Comparison of ENCODE assay signal across 26 cellular contexts in the genomic region with DNA sequence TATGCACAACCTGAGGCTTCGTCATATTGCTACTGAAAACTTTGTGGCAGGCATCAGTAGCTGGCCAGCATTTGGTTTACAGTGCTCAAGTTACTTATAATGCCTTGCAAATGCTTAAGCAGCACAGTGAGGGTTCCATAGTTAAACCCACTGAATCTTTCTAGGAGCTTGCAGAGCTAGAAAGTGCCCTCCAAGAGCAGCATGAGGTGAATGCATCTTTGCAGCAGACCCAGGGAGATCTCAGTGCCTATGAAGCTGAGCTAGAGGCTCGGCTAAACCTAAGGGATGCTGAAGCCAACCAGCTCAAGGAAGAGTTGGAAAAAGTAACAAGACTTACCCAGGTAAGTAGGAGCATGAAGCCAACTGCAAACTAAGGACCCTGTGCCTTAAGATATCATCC.
DNase-seq lines count a peak whose midpoint lies in the region; ATAC-seq and TF ChIP-seq lines count a peak whose summit lies in the region.
"Had no signal": no experiment of that assay in that cellular context is flagged by ENCODE, and none has a peak within 500 bp of the region (broad histone marks: within the 10 kb centered on the region; RNA-seq: fewer than 3 reads in every experiment).

No MANE protein-coding gene starts in this region.

- H3K27ac ChIP-seq in CD4-positive, alpha-beta T cell (ENCODE audit: low read depth, low read length), result no peak overlapping the region
- H3K27ac ChIP-seq: SJSA1 had no signal

- POLR2A ChIA-PET in CD4-positive, alpha-beta T cell (lab: Charles Lee), result interaction anchor here (1.0 to 1.3 kb wide), 3 partner anchors 12 to 14 kb away, joined by 3 to 5 read pairs (median 4); no protein-coding TSS in a partner anchor
- POLR2A ChIA-PET in WTC11 (lab: Charles Lee), result no interaction called here
- POLR2A ChIA-PET in naive thymus-derived CD8-positive, alpha-beta T cell (lab: Charles Lee), result interaction anchor here (0.8 to 2.7 kb wide), 4 partner anchors 11 to 33 kb away, joined by 4 to 16 read pairs (median 6); no protein-coding TSS in a partner anchor

- TF ChIP-seq CTCF in CD4-positive, alpha-beta T cell (IDR thresholded peaks at IDR 0.05), result no peak
- no peak for TF ChIP-seq CTCF in WTC11 (IDR thresholded peaks at IDR 0.05)

- no peak for ATAC-seq in CD4-positive, alpha-beta T cell (ENCODE audit: poor library complexity)
- ATAC-seq in WTC11 (peak; percentile 86), GM21576 (IDR thresholded peaks at IDR 0.05; ENCODE audit: unreplicated experiment) (no peak), HG03135 (IDR thresholded peaks at IDR 0.05; ENCODE audit: unreplicated experiment) (no peak)
- no peak for ATAC-seq in naive thymus-derived CD8-positive, alpha-beta T cell
- ATAC-seq: HCT116 had no signal

- H3K27ac Mint-ChIP-seq in activated CD4-positive, alpha-beta T cell treated with anti-CD3 and anti-CD28 coated beads, Interleukin-2, amount 10 ng/mL, durations not matched to agents 24 days and 14 days, result no peak overlapping the region
- H3K27ac Mint-ChIP-seq in CD4-positive, alpha-beta T cell, result peak overlapping the region; percentile 47
- H3K27ac Mint-ChIP-seq in WTC11, result no peak overlapping the region
- H3K27ac Mint-ChIP-seq in naive thymus-derived CD8-positive, alpha-beta T cell, result peak overlapping the region in 6 of 10 donors; percentile 41 to 91 (median 52)

- H3K9me3 Mint-ChIP-seq in activated CD4-positive, alpha-beta T cell treated with anti-CD3 and anti-CD28 coated beads, Interleukin-2, amount 10 ng/mL, durations not matched to agents 24 days and 14 days, result no peaks in the 10 kb centered on the region
- peaks cover 2% of the 10 kb centered on the region for H3K9me3 Mint-ChIP-seq in CD4-positive, alpha-beta T cell
- H3K9me3 Mint-ChIP-seq in WTC11, result no peaks in the 10 kb centered on the region
- H3K9me3 Mint-ChIP-seq in naive thymus-derived CD8-positive, alpha-beta T cell, result peaks cover 0 to 25% (median 19%) of the 10 kb centered on the region in 9 donors
- H3K9me3 Mint-ChIP-seq: CD14-positive monocyte had no signal

- CTCF ChIA-PET in CD4-positive, alpha-beta T cell (lab: Charles Lee), result interaction anchor here (1.0 kb wide), 1 partner anchor 14 kb away, joined by 3 read pairs; no protein-coding TSS in a partner anchor
- CTCF ChIA-PET in WTC11 (lab: Charles Lee), result interaction anchor here (1.0 to 1.6 kb wide), 2 partner anchors 14 to 76 kb away, joined by 6 read pairs; no protein-coding TSS in a partner anchor

- no peaks in the 10 kb centered on the region for H3K9me3 ChIP-seq in CD4-positive, alpha-beta T cell (ENCODE audit: control insufficient read depth, low read length)
- H3K9me3 ChIP-seq: BE2C, MG63, SJSA1 had no signal

- intact Hi-C loops in activated CD4-positive, alpha-beta T cell treated with anti-CD3 and anti-CD28 coated beads, Interleukin-2, amount 10 ng/mL, durations not matched to agents 24 days and 14 days (cut with micrococcal nuclease), result no loop called here
- intact Hi-C loops in CD4-positive, alpha-beta T cell (cut with DNase I, micrococcal nuclease), result no loop called here

- DNase-seq in activated CD4-positive, alpha-beta T cell treated with anti-CD3 and anti-CD28 coated beads, Interleukin-2, amount 10 ng/mL, durations not matched to agents 24 days and 14 days, result peak; percentile 50
- no peak for DNase-seq in activated CD4-positive, alpha-beta T cell treated with anti-CD3 and anti-CD28 coated beads for 48 hours
- DNase-seq in CD4-positive, alpha-beta T cell, result no peak
- DNase-seq in WTC11 (ENCODE audit: low spot score) (no peak), kidney glomerular epithelial cell (lab: John Stamatoyannopoulos, UW) (no peak)
- DNase-seq in naive thymus-derived CD8-positive, alpha-beta T cell, result no peak
- DNase-seq: 8988T, ACHN, BE2C, DMS153, DND-41, GOT3, IMR-90, KG1, MG63, NCI-H1105 treated with DMSO at 0.1 percent for 48 hours, NCI-H2029, NCI-H446 treated with DMSO at 0.1 percent for 48 hours, NCI-H526, Right ventricle myocardium superior, RPMI8226 had no signal

- H3K4me1 Mint-ChIP-seq in activated CD4-positive, alpha-beta T cell treated with anti-CD3 and anti-CD28 coated beads, Interleukin-2, amount 10 ng/mL, durations not matched to agents 24 days and 14 days, result peaks cover 36% of the 10 kb centered on the region
- H3K4me1 Mint-ChIP-seq in CD4-positive, alpha-beta T cell (ENCODE audit: low read depth), result peaks cover 71% of the 10 kb centered on the region
- peaks cover 31% of the 10 kb centered on the region for H3K4me1 Mint-ChIP-seq in WTC11
- H3K4me1 Mint-ChIP-seq in naive thymus-derived CD8-positive, alpha-beta T cell, result peaks cover 23 to 57% (median 54%) of the 10 kb centered on the region in 4 donors

- no peaks in the 10 kb centered on the region for H3K27me3 Mint-ChIP-seq in activated CD4-positive, alpha-beta T cell treated with anti-CD3 and anti-CD28 coated beads, Interleukin-2, amount 10 ng/mL, durations not matched to agents 24 days and 14 days
- no peaks in the 10 kb centered on the region for H3K27me3 Mint-ChIP-seq in CD4-positive, alpha-beta T cell
- no peaks in the 10 kb centered on the region for H3K27me3 Mint-ChIP-seq in WTC11 (ENCODE audit: low read depth)
- H3K27me3 Mint-ChIP-seq in naive thymus-derived CD8-positive, alpha-beta T cell, result no peaks in the 10 kb centered on the region

- H3K4me3 Mint-ChIP-seq in activated CD4-positive, alpha-beta T cell treated with anti-CD3 and anti-CD28 coated beads, Interleukin-2, amount 10 ng/mL, durations not matched to agents 24 days and 14 days, result no peak overlapping the region
- no peak overlapping the region for H3K4me3 Mint-ChIP-seq in CD4-positive, alpha-beta T cell
- no peak overlapping the region for H3K4me3 Mint-ChIP-seq in WTC11
- peak overlapping the region in 1 of 10 donors; percentile 14 for H3K4me3 Mint-ChIP-seq in naive thymus-derived CD8-positive, alpha-beta T cell
- H3K4me3 Mint-ChIP-seq: CD14-positive monocyte had no signal

- peaks cover 69% of the 10 kb centered on the region for H3K36me3 Mint-ChIP-seq in activated CD4-positive, alpha-beta T cell treated with anti-CD3 and anti-CD28 coated beads, Interleukin-2, amount 10 ng/mL, durations not matched to agents 24 days and 14 days (ENCODE audit: low read depth)
- H3K36me3 Mint-ChIP-seq in CD4-positive, alpha-beta T cell (ENCODE audit: low read depth), result peaks cover 94% of the 10 kb centered on the region
- H3K36me3 Mint-ChIP-seq in WTC11, result no peaks in the 10 kb centered on the region
- H3K36me3 Mint-ChIP-seq in naive thymus-derived CD8-positive, alpha-beta T cell, result peaks cover 13 to 82% (median 56%) of the 10 kb centered on the region in 3 donors

- no peaks in the 10 kb centered on the region for H3K27me3 ChIP-seq in CD4-positive, alpha-beta T cell (ENCODE audit: control insufficient read depth, insufficient read depth, low read length)
- H3K27me3 ChIP-seq: BE2C, MG63, SJSA1 had no signal

TF ChIP-seq in WTC11, 78 proteins besides CTCF, POLR2A, EP300 and RAD21 (continues in another document):
- TF ChIP-seq, protein P1, sequence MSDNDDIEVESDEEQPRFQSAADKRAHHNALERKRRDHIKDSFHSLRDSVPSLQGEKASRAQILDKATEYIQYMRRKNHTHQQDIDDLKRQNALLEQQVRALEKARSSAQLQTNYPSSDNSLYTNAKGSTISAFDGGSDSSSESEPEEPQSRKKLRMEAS (CRISPR knock-in tag; IDR thresholded peaks at IDR 0.05), result no peak
- TF ChIP-seq, protein P2, sequence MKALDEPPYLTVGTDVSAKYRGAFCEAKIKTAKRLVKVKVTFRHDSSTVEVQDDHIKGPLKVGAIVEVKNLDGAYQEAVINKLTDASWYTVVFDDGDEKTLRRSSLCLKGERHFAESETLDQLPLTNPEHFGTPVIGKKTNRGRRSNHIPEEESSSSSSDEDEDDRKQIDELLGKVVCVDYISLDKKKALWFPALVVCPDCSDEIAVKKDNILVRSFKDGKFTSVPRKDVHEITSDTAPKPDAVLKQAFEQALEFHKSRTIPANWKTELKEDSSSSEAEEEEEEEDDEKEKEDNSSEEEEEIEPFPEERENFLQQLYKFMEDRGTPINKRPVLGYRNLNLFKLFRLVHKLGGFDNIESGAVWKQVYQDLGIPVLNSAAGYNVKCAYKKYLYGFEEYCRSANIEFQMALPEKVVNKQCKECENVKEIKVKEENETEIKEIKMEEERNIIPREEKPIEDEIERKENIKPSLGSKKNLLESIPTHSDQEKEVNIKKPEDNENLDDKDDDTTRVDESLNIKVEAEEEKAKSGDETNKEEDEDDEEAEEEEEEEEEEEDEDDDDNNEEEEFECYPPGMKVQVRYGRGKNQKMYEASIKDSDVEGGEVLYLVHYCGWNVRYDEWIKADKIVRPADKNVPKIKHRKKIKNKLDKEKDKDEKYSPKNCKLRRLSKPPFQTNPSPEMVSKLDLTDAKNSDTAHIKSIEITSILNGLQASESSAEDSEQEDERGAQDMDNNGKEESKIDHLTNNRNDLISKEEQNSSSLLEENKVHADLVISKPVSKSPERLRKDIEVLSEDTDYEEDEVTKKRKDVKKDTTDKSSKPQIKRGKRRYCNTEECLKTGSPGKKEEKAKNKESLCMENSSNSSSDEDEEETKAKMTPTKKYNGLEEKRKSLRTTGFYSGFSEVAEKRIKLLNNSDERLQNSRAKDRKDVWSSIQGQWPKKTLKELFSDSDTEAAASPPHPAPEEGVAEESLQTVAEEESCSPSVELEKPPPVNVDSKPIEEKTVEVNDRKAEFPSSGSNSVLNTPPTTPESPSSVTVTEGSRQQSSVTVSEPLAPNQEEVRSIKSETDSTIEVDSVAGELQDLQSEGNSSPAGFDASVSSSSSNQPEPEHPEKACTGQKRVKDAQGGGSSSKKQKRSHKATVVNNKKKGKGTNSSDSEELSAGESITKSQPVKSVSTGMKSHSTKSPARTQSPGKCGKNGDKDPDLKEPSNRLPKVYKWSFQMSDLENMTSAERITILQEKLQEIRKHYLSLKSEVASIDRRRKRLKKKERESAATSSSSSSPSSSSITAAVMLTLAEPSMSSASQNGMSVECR (CRISPR knock-in tag; IDR thresholded peaks at IDR 0.05; ENCODE audit: borderline replicate concordance), result no peak
- no peak for TF ChIP-seq OVOL2 (CRISPR knock-in tag; IDR thresholded peaks at IDR 0.05; ENCODE audit: borderline replicate concordance)
- TF ChIP-seq, protein P3, sequence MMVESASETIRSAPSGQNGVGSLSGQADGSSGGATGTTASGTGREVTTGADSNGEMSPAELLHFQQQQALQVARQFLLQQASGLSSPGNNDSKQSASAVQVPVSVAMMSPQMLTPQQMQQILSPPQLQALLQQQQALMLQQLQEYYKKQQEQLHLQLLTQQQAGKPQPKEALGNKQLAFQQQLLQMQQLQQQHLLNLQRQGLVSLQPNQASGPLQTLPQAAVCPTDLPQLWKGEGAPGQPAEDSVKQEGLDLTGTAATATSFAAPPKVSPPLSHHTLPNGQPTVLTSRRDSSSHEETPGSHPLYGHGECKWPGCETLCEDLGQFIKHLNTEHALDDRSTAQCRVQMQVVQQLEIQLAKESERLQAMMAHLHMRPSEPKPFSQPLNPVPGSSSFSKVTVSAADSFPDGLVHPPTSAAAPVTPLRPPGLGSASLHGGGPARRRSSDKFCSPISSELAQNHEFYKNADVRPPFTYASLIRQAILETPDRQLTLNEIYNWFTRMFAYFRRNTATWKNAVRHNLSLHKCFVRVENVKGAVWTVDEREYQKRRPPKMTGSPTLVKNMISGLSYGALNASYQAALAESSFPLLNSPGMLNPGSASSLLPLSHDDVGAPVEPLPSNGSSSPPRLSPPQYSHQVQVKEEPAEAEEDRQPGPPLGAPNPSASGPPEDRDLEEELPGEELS (CRISPR knock-in tag; IDR thresholded peaks at IDR 0.05), result no peak

Comparison
In these comparisons a context has a peak if more than half of its experiments do, and no peak if none do; other contexts are left out.
1. H3K27ac Mint-ChIP-seq: peak in CD4-positive, alpha-beta T cell (single experiment) and naive thymus-derived CD8-positive, alpha-beta T cell (6 of 10); none in activated CD4-positive, alpha-beta T cell treated with anti-CD3 and anti-CD28 coated beads, Interleukin-2, amount 10 ng/mL, durations not matched to agents 24 days and 14 days (single experiment) and WTC11 (single experiment).